Comparison of ENCODE assay signal across 1 cellular context in the genomic region with DNA sequence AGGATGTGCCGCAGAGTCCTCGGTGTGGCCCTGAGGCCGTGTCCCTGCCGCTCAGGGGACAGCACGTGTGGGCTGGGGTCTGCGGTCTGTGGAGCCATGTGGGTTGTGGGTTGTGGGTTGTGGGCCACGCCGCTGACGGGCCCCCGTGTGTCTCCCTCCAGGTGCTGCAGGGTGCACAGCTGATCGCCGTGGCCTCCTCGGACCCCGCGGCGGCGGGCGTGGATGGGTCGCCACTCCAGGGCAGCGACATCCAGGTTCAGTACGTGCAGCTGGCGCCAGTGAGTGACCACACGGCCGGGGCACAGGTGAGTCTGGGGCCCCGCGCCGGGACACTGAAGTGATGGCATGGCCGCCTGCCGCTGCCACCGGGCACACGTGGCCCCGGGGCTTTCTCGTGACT.
TF ChIP-seq lines count a peak whose summit lies in the region.

No MANE protein-coding gene starts in this region.

TF ChIP-seq in IMR-90, 13 proteins besides CTCF, POLR2A, EP300 and RAD21 (continued from another document):
- TF ChIP-seq, protein P1, sequence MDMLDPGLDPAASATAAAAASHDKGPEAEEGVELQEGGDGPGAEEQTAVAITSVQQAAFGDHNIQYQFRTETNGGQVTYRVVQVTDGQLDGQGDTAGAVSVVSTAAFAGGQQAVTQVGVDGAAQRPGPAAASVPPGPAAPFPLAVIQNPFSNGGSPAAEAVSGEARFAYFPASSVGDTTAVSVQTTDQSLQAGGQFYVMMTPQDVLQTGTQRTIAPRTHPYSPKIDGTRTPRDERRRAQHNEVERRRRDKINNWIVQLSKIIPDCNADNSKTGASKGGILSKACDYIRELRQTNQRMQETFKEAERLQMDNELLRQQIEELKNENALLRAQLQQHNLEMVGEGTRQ (IDR thresholded peaks at IDR 0.05; ENCODE audit: low read depth, low read length): no peak
